In the genomic region with DNA sequence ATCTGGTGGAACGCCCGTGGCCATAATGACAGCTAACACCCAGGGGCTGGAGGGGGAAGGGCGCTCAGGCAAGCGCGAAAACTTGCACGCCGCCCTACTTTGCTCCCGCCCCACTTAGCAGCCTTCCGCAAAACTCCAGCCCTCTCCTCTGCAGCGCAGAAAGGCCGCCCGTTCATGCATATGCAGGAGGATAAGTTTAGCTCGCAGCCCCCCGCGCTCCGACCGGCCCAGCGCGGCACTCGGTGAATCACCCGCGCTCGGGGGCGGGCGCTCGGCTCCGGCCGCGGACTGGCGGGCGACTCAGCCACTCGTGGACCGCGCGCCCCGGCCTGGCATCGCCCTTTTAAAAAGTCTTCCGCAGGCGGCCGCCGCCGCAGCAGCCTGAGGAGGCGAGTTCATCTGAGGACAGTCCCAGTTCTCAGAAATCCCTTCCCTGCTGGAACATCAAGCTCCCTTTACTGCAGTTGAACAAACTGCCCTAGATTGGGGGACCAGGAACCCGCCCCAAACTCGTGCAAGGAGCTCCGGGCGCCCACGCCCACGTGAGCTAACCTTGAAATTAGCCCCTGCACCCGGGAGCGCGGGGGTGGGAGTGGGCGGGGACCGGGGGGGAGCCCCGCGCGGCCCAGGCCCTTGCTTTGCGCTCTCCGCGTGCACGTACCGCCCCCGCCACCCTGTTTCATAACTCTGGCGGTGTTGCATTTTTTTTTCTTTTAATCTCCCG, we compare ENCODE assay signal across 1 cellular context.
A peak's percentile ranks its signal among the peaks of the same experiment; 100 is the strongest.
TF ChIP-seq lines count a peak whose summit lies in the region.

No MANE protein-coding gene starts in this region.

TF ChIP-seq in GM12878, 131 proteins besides CTCF, POLR2A, EP300 and RAD21 (continued from another document and continues in another):
- TF ChIP-seq, protein P1, sequence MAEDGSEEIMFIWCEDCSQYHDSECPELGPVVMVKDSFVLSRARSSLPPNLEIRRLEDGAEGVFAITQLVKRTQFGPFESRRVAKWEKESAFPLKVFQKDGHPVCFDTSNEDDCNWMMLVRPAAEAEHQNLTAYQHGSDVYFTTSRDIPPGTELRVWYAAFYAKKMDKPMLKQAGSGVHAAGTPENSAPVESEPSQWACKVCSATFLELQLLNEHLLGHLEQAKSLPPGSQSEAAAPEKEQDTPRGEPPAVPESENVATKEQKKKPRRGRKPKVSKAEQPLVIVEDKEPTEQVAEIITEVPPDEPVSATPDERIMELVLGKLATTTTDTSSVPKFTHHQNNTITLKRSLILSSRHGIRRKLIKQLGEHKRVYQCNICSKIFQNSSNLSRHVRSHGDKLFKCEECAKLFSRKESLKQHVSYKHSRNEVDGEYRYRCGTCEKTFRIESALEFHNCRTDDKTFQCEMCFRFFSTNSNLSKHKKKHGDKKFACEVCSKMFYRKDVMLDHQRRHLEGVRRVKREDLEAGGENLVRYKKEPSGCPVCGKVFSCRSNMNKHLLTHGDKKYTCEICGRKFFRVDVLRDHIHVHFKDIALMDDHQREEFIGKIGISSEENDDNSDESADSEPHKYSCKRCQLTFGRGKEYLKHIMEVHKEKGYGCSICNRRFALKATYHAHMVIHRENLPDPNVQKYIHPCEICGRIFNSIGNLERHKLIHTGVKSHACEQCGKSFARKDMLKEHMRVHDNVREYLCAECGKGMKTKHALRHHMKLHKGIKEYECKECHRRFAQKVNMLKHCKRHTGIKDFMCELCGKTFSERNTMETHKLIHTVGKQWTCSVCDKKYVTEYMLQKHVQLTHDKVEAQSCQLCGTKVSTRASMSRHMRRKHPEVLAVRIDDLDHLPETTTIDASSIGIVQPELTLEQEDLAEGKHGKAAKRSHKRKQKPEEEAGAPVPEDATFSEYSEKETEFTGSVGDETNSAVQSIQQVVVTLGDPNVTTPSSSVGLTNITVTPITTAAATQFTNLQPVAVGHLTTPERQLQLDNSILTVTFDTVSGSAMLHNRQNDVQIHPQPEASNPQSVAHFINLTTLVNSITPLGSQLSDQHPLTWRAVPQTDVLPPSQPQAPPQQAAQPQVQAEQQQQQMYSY (CRISPR knock-in tag; IDR thresholded peaks at IDR 0.05), result no peak
- TF ChIP-seq SIX5 (IDR thresholded peaks at IDR 0.05; ENCODE audit: low read depth, low read length, severe bottlenecking) (no peak), FOXK2 (IDR thresholded peaks at IDR 0.05) (no peak), STAT1 (conservative IDR thresholded peaks at IDR 0.05) (no peak), SP1 (IDR thresholded peaks at IDR 0.05; ENCODE audit: low read depth, low read length) (peak; percentile 61), CEBPB (IDR thresholded peaks at IDR 0.05; ENCODE audit: borderline replicate concordance in 1 of 2, low read depth in 2 of 2, low read length in 2 of 2) (no peak), CBFB (IDR thresholded peaks at IDR 0.05; ENCODE audit: low read depth) (no peak), CREB1 (IDR thresholded peaks at IDR 0.05; ENCODE audit: low read depth) (no peak), ZNF274 (IDR thresholded peaks at IDR 0.05; ENCODE audit: insufficient read depth, insufficient read length) (no peak), NBN (IDR thresholded peaks at IDR 0.05) (peak; percentile 69; the same call in 1 of the 2 replicates), CREM (IDR thresholded peaks at IDR 0.05; ENCODE audit: low read depth) (no peak), SREBF2 (IDR thresholded peaks at IDR 0.05; ENCODE audit: low read length) (0 out of 2 replicates have a peak, but pooled peaks have one; percentile 29), NR2C1 (IDR thresholded peaks at IDR 0.05) (no peak; the same call in 1 of the 2 replicates), MYB (IDR thresholded peaks at IDR 0.05; ENCODE audit: borderline replicate concordance, low read depth, low read length) (no peak), RCOR1 (conservative IDR thresholded peaks at IDR 0.05; ENCODE audit: low read depth, low read length) (no peak), SMC3 (IDR thresholded peaks at IDR 0.05; ENCODE audit: borderline replicate concordance, low read length) (no peak), CBX3 (IDR thresholded peaks at IDR 0.05; ENCODE audit: borderline replicate concordance, low read depth) (no peak), TCF3 (IDR thresholded peaks at IDR 0.05; ENCODE audit: borderline replicate concordance, insufficient read depth, low read depth, low read length) (no peak), BMI1 (IDR thresholded peaks at IDR 0.05; ENCODE audit: borderline replicate concordance) (no peak), TARDBP (IDR thresholded peaks at IDR 0.05; ENCODE audit: borderline replicate concordance) (no peak), YBX1 (IDR thresholded peaks at IDR 0.05) (no peak), RFX5 (IDR thresholded peaks at IDR 0.05; ENCODE audit: low read depth, low read length) (peak; percentile 53; the same call in 1 of the 2 replicates), SMARCA5 (IDR thresholded peaks at IDR 0.05) (peak; percentile 21; the same call in 1 of the 2 replicates), EZH2 (IDR thresholded peaks at IDR 0.05; ENCODE audit: borderline replicate concordance, control insufficient read depth, low read depth, low read length) (no peak), JUNB (IDR thresholded peaks at IDR 0.05) (no peak), CHD1 (IDR thresholded peaks at IDR 0.05; ENCODE audit: low read depth, low read length) (no peak), FOXM1 (IDR thresholded peaks at IDR 0.05; ENCODE audit: low read depth, low read length) (no peak), ZNF384 (IDR thresholded peaks at IDR 0.05; ENCODE audit: borderline replicate concordance, low read depth, low read length) (peak; percentile 58; the same call in 1 of the 2 replicates), CHD2 (IDR thresholded peaks at IDR 0.05; ENCODE audit: borderline replicate concordance, low read depth, low read length) (peak; percentile 80), JUND (IDR thresholded peaks at IDR 0.05; ENCODE audit: low read depth, low read length) (no peak), ZNF217 (IDR thresholded peaks at IDR 0.05) (no peak), FOS (IDR thresholded peaks at IDR 0.05; ENCODE audit: borderline replicate concordance, extremely low read depth, insufficient read length) (no peak), RBBP5 (conservative IDR thresholded peaks at IDR 0.05) (no peak), BACH1 (IDR thresholded peaks at IDR 0.05; ENCODE audit: borderline replicate concordance) (peak; percentile 72; the same call in 1 of the 2 replicates), SREBF1 (IDR thresholded peaks at IDR 0.05; ENCODE audit: low read length) (no peak), TBL1XR1 (IDR thresholded peaks at IDR 0.05; ENCODE audit: low read depth, low read length) (no peak), RUNX3 (IDR thresholded peaks at IDR 0.05; ENCODE audit: low read length) (peak; percentile 20; the same call in 1 of the 2 replicates), ZNF622 (IDR thresholded peaks at IDR 0.05) (no peak), EGR1 (IDR thresholded peaks at IDR 0.05; ENCODE audit: borderline replicate concordance in 1 of 2, low read depth in 2 of 2, low read length in 2 of 2) (peak in 1 of 2 experiments; percentile 98; a peak in 2 of 3 replicates)
- TF ChIP-seq, protein P2, sequence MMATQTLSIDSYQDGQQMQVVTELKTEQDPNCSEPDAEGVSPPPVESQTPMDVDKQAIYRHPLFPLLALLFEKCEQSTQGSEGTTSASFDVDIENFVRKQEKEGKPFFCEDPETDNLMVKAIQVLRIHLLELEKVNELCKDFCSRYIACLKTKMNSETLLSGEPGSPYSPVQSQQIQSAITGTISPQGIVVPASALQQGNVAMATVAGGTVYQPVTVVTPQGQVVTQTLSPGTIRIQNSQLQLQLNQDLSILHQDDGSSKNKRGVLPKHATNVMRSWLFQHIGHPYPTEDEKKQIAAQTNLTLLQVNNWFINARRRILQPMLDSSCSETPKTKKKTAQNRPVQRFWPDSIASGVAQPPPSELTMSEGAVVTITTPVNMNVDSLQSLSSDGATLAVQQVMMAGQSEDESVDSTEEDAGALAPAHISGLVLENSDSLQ (IDR thresholded peaks at IDR 0.05), result peak; percentile 97
- TF ChIP-seq, protein P3, sequence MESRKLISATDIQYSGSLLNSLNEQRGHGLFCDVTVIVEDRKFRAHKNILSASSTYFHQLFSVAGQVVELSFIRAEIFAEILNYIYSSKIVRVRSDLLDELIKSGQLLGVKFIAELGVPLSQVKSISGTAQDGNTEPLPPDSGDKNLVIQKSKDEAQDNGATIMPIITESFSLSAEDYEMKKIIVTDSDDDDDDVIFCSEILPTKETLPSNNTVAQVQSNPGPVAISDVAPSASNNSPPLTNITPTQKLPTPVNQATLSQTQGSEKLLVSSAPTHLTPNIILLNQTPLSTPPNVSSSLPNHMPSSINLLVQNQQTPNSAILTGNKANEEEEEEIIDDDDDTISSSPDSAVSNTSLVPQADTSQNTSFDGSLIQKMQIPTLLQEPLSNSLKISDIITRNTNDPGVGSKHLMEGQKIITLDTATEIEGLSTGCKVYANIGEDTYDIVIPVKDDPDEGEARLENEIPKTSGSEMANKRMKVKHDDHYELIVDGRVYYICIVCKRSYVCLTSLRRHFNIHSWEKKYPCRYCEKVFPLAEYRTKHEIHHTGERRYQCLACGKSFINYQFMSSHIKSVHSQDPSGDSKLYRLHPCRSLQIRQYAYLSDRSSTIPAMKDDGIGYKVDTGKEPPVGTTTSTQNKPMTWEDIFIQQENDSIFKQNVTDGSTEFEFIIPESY (IDR thresholded peaks at IDR 0.05), result no peak
- TF ChIP-seq, protein P4, sequence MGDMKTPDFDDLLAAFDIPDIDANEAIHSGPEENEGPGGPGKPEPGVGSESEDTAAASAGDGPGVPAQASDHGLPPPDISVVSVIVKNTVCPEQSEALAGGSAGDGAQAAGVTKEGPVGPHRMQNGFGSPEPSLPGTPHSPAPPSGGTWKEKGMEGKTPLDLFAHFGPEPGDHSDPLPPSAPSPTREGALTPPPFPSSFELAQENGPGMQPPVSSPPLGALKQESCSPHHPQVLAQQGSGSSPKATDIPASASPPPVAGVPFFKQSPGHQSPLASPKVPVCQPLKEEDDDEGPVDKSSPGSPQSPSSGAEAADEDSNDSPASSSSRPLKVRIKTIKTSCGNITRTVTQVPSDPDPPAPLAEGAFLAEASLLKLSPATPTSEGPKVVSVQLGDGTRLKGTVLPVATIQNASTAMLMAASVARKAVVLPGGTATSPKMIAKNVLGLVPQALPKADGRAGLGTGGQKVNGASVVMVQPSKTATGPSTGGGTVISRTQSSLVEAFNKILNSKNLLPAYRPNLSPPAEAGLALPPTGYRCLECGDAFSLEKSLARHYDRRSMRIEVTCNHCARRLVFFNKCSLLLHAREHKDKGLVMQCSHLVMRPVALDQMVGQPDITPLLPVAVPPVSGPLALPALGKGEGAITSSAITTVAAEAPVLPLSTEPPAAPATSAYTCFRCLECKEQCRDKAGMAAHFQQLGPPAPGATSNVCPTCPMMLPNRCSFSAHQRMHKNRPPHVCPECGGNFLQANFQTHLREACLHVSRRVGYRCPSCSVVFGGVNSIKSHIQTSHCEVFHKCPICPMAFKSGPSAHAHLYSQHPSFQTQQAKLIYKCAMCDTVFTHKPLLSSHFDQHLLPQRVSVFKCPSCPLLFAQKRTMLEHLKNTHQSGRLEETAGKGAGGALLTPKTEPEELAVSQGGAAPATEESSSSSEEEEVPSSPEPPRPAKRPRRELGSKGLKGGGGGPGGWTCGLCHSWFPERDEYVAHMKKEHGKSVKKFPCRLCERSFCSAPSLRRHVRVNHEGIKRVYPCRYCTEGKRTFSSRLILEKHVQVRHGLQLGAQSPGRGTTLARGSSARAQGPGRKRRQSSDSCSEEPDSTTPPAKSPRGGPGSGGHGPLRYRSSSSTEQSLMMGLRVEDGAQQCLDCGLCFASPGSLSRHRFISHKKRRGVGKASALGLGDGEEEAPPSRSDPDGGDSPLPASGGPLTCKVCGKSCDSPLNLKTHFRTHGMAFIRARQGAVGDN (IDR thresholded peaks at IDR 0.05), result peak; percentile 61; the same call in 1 of the 2 replicates
- TF ChIP-seq, protein P5, sequence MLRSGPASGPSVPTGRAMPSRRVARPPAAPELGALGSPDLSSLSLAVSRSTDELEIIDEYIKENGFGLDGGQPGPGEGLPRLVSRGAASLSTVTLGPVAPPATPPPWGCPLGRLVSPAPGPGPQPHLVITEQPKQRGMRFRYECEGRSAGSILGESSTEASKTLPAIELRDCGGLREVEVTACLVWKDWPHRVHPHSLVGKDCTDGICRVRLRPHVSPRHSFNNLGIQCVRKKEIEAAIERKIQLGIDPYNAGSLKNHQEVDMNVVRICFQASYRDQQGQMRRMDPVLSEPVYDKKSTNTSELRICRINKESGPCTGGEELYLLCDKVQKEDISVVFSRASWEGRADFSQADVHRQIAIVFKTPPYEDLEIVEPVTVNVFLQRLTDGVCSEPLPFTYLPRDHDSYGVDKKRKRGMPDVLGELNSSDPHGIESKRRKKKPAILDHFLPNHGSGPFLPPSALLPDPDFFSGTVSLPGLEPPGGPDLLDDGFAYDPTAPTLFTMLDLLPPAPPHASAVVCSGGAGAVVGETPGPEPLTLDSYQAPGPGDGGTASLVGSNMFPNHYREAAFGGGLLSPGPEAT (IDR thresholded peaks at IDR 0.05; ENCODE audit: low read depth), result peak; percentile 56
- TF ChIP-seq, protein P6, sequence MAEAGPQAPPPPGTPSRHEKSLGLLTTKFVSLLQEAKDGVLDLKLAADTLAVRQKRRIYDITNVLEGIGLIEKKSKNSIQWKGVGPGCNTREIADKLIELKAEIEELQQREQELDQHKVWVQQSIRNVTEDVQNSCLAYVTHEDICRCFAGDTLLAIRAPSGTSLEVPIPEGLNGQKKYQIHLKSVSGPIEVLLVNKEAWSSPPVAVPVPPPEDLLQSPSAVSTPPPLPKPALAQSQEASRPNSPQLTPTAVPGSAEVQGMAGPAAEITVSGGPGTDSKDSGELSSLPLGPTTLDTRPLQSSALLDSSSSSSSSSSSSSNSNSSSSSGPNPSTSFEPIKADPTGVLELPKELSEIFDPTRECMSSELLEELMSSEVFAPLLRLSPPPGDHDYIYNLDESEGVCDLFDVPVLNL (IDR thresholded peaks at IDR 0.05; ENCODE audit: low read depth, low read length), result no peak
- TF ChIP-seq, protein P7, sequence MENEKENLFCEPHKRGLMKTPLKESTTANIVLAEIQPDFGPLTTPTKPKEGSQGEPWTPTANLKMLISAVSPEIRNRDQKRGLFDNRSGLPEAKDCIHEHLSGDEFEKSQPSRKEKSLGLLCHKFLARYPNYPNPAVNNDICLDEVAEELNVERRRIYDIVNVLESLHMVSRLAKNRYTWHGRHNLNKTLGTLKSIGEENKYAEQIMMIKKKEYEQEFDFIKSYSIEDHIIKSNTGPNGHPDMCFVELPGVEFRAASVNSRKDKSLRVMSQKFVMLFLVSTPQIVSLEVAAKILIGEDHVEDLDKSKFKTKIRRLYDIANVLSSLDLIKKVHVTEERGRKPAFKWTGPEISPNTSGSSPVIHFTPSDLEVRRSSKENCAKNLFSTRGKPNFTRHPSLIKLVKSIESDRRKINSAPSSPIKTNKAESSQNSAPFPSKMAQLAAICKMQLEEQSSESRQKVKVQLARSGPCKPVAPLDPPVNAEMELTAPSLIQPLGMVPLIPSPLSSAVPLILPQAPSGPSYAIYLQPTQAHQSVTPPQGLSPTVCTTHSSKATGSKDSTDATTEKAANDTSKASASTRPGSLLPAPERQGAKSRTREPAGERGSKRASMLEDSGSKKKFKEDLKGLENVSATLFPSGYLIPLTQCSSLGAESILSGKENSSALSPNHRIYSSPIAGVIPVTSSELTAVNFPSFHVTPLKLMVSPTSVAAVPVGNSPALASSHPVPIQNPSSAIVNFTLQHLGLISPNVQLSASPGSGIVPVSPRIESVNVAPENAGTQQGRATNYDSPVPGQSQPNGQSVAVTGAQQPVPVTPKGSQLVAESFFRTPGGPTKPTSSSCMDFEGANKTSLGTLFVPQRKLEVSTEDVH (IDR thresholded peaks at IDR 0.05; ENCODE audit: low read depth, partially characterized antibody), result no peak
